Comparison of ENCODE assay signal across 25 cellular contexts in the genomic region with DNA sequence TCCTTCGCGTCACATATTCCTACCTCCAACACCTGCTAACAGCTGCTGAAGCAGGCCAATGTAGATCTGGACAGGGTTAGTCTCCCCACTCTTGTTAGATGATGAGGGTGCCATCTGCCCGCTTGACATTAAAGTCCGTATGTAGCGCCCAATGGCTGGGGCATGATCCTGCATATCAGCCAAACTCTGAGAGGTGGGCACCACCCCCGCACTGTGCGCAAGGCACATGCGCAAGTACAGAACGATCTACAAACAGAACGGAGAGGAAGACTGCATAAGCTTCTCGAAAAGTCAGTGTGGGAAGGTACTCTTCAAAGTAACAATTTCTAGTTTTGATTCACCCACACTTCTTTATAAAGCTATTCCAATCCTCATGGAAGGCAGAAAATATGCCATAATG.
"Had no signal": no experiment of that assay in that cellular context is flagged by ENCODE, and none has a peak within 500 bp of the region (broad histone marks: within the 10 kb centered on the region; RNA-seq: fewer than 3 reads in every experiment).

No MANE protein-coding gene starts in this region.

- H3K27me3 ChIP-seq: adrenal gland, SJCRH30 had no signal

- ATAC-seq: activated CD8-positive, alpha-beta T cell treated with anti-CD3 and anti-CD28 coated beads for 36 hours; activated naive CD4-positive, alpha-beta T cell treated with anti-CD3 and anti-CD28 coated beads, Interleukin-2, amount 50 U/mL, for 72 hours; Panc1 had no signal

- H3K4me1 ChIP-seq: adrenal gland, SJCRH30 had no signal

- H3K4me3 ChIP-seq: adrenal gland, SJCRH30, SK-N-MC had no signal

- DNase-seq: activated CD4-positive, alpha-beta T cell treated with anti-CD3 and anti-CD28 coated beads for 1 hour; activated CD4-positive, alpha-beta T cell treated with anti-CD3 and anti-CD28 coated beads, Interleukin-2, amount 10 ng/mL, durations not matched to agents 24 days and 14 days; activated CD4-positive, alpha-beta T cell treated with anti-CD3 and anti-CD28 coated beads, Interleukin-2, amount 50 U/mL, for 4 hours; activated CD4-positive, CD25-positive, alpha-beta regulatory T cell; activated CD8-positive, alpha-beta T cell treated with anti-CD3 and anti-CD28 coated beads for 36 hours; activated gamma-delta T cell treated with Interleukin-2 at 50 U/mL for 16 hours; activated naive CD4-positive, alpha-beta T cell treated with anti-CD3 and anti-CD28 coated beads for 36 hours; activated T-cell treated with anti-CD3 and anti-CD28 coated beads, Interleukin-2, amount 50 U/mL, for 24 hours; adrenal gland; central memory CD4-positive, alpha-beta T cell; Karpas-422; KBM-7; NCI-H1048; NCI-H1436 treated with DMSO at 0.1 percent for 48 hours; NCI-H1694 treated with DMSO at 0.1 percent for 48 hours; NCI-H2029; NCI-H345; NCI-H524 treated with DMSO at 0.1 percent for 48 hours; SHP77; SJCRH30; T1000; WERI-Rb-1 had no signal

- H3K9me3 ChIP-seq: adrenal gland, SJCRH30 had no signal

- H3K27ac ChIP-seq: adrenal gland, SJCRH30, SK-N-MC, WERI-Rb-1 had no signal
